1 cellular context compared by ENCODE assay signal in the genomic region with DNA sequence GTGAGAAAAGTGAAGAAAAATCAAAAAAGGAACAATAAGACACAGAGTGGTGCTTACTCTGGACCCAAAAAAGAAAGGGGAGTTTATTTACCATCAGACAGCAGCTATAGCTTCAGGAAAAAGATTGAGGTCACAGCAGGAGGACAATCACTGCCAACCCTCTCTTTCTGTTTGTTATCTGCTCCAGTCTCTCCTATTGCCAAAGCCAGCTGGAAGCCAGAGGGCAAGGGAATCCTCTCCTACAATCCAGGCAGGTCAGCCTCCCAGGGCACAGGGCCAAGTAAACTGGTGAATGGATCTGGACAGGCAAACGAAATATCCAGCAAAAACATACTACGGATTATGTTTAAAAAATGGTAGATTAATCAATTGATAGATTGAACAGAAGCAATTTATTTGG.
TF ChIP-seq lines count a peak whose summit lies in the region.

No MANE protein-coding gene starts in this region.

TF ChIP-seq in WTC11, 78 proteins besides CTCF, POLR2A, EP300 and RAD21 (continued from another document):
- TF ChIP-seq, protein P1, sequence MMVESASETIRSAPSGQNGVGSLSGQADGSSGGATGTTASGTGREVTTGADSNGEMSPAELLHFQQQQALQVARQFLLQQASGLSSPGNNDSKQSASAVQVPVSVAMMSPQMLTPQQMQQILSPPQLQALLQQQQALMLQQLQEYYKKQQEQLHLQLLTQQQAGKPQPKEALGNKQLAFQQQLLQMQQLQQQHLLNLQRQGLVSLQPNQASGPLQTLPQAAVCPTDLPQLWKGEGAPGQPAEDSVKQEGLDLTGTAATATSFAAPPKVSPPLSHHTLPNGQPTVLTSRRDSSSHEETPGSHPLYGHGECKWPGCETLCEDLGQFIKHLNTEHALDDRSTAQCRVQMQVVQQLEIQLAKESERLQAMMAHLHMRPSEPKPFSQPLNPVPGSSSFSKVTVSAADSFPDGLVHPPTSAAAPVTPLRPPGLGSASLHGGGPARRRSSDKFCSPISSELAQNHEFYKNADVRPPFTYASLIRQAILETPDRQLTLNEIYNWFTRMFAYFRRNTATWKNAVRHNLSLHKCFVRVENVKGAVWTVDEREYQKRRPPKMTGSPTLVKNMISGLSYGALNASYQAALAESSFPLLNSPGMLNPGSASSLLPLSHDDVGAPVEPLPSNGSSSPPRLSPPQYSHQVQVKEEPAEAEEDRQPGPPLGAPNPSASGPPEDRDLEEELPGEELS (CRISPR knock-in tag; IDR thresholded peaks at IDR 0.05) = no peak
- TF ChIP-seq CREM (CRISPR knock-in tag; IDR thresholded peaks at IDR 0.05) = no peak
- TF ChIP-seq GTF2I (CRISPR knock-in tag; conservative IDR thresholded peaks at IDR 0.05) = no peak
- TF ChIP-seq NR1H2 (CRISPR knock-in tag; IDR thresholded peaks at IDR 0.05) = no peak
- no peak for TF ChIP-seq SP1 (CRISPR knock-in tag; conservative IDR thresholded peaks at IDR 0.05)
